Comparison of ENCODE assay signal across 16 cellular contexts in the genomic region with DNA sequence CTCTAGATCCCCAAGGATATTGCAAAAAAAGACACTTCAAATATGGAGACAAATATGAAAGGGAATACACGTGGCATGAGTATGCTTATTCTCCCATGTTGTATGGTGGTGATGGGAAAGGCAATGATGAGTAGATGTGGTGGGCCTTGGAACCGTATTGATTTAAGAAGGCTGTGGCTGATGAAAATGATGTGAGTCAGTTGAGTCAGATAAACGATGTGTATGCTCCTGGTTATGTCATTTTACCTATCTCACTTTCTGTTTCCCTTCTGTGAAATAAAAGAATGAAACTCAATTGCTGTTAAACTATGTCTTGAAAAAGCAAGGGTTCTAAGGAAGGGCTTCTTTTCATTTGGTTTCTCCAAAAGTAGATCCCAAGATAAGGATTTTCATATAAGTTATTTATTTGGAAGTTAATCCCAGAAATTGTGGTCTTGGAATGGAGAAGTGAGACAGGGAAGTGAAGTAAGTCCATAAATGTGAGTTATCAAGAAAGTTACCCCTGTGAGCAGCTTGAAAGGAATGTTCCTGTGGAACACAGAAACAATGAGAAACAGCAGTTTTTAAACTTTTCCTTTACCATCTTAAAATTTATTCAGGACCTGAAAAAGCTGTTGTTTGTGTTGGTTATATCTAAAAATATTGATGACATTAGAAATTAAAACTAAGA.
DNase-seq lines count a peak whose midpoint lies in the region; ATAC-seq and TF ChIP-seq lines count a peak whose summit lies in the region.
"Had no signal": no experiment of that assay in that cellular context is flagged by ENCODE, and none has a peak within 500 bp of the region (broad histone marks: within the 10 kb centered on the region; RNA-seq: fewer than 3 reads in every experiment).

No MANE protein-coding gene starts in this region.

- in situ Hi-C loops in astrocyte of the spinal cord (cut with HindIII; ENCODE audit: low sequenced_read_pairs) = no loop called here

- H3K4me3 ChIP-seq in AG10803 (ENCODE audit: low read length) = no peak overlapping the region
- H3K4me3 ChIP-seq in astrocyte of the spinal cord (ENCODE audit: low read depth, low read length) = no peak overlapping the region
- H3K4me3 ChIP-seq: heart left ventricle, testis had no signal

- no peak overlapping the region for H3K4me3 Mint-ChIP-seq in endothelial cell (ENCODE audit: unreplicated experiment)
- H3K4me3 Mint-ChIP-seq: CD4-positive, alpha-beta T cell had no signal

- no peaks in the 10 kb centered on the region for H3K4me1 Mint-ChIP-seq in endothelial cell (ENCODE audit: unreplicated experiment)

- H3K27me3 Mint-ChIP-seq in endothelial cell (ENCODE audit: unreplicated experiment) = no peaks in the 10 kb centered on the region
- H3K27me3 Mint-ChIP-seq: progenitor cell of endocrine pancreas had no signal

- ATAC-seq in GM18907 (IDR thresholded peaks at IDR 0.05; ENCODE audit: unreplicated experiment) (peak; percentile 59), GM21737 (IDR thresholded peaks at IDR 0.05; ENCODE audit: unreplicated experiment) (no peak)
- ATAC-seq: heart left ventricle, HepG2 had no signal

- DNase-seq in AG10803 (ENCODE audit: low read depth) (peak; percentile 53), HT1080 (ENCODE audit: low read depth) (peak; percentile 66), astrocyte of the spinal cord (ENCODE audit: low read depth, low spot score) (peak; percentile 41), cerebellar cortex (ENCODE audit: low spot score) (no peak), endothelial cell (ENCODE audit: low spot score) (no peak), NCI-H2171 treated with DMSO at 0.1 percent for 48 hours (lab: John Stamatoyannopoulos, UW) (no peak)
- DNase-seq: activated T-cell treated with anti-CD3 and anti-CD28 coated beads, Interleukin-2, amount 50 U/mL, for 1 hour; CD4-positive, alpha-beta T cell; heart left ventricle; NCI-H187; OCI-M1; testis had no signal

- H3K36me3 Mint-ChIP-seq in endothelial cell (ENCODE audit: low read depth, unreplicated experiment) = no peaks in the 10 kb centered on the region

- TF ChIP-seq CTCF in AG10803 (conservative IDR thresholded peaks at IDR 0.05; ENCODE audit: low read length) = no peak
- no peak for TF ChIP-seq CTCF in astrocyte of the spinal cord (IDR thresholded peaks at IDR 0.05; ENCODE audit: low read depth, low read length)
- no peak for TF ChIP-seq CTCF in endothelial cell (IDR thresholded peaks at IDR 0.05; ENCODE audit: unreplicated experiment)

- H3K27ac Mint-ChIP-seq in endothelial cell (ENCODE audit: unreplicated experiment) = no peak overlapping the region
- H3K27ac Mint-ChIP-seq: CD4-positive, alpha-beta T cell; progenitor cell of endocrine pancreas had no signal

- no peaks in the 10 kb centered on the region for H3K9me3 Mint-ChIP-seq in endothelial cell (ENCODE audit: unreplicated experiment)
- H3K9me3 Mint-ChIP-seq: CD4-positive, alpha-beta T cell had no signal

Comparison
In these comparisons a context has a peak if more than half of its experiments do, and no peak if none do; other contexts are left out.
1. DNase-seq: peak in AG10803 (single experiment), HT1080 (single experiment) and astrocyte of the spinal cord (single experiment); none in cerebellar cortex (single experiment), endothelial cell (single experiment) and NCI-H2171 treated with DMSO at 0.1 percent for 48 hours (single experiment).